Comparison of ENCODE assay signal across 20 cellular contexts in genomic region chr2:65103013-65103720, GRCh38. TPM values are rescaled to one million over a fixed set of nuclear protein-coding genes. Genes with fewer than 3 reads are reported as not detected.
A peak's percentile ranks its signal among the peaks of the same experiment; 100 is the strongest.
DNase-seq lines count a peak whose midpoint lies in the region; TF ChIP-seq lines count a peak whose summit lies in the region.
"Had no signal": no experiment of that assay in that cellular context is flagged by ENCODE, and none has a peak within 500 bp of the region (broad histone marks: within the 10 kb centered on the region; RNA-seq: fewer than 3 reads in every experiment).

No MANE protein-coding gene starts in this region.

- H3K27ac ChIP-seq in C4-2B (peak overlapping the region; percentile 48), SJSA1 (peak overlapping the region; percentile 67), osteoblast (ENCODE audit: low read depth, low read length) (peak overlapping the region; percentile 49)
- H3K27ac ChIP-seq: BLaER1, esophagus muscularis mucosa, neutrophil, sigmoid colon had no signal

- peaks cover 38% of the 10 kb centered on the region for H3K4me1 ChIP-seq in SJSA1 (replicated peaks)
- peaks cover 14% of the 10 kb centered on the region for H3K4me1 ChIP-seq in osteoblast (ENCODE audit: insufficient read depth, low read length)
- H3K4me1 ChIP-seq: BLaER1 had no signal

- H3K4me3 ChIP-seq in SJSA1 (no peak overlapping the region), osteoblast (ENCODE audit: insufficient read depth, low read length) (no peak overlapping the region), H7 (ENCODE audit: insufficient read depth, low read depth, low read length) (no peak overlapping the region)
- H3K4me3 ChIP-seq: BLaER1, esophagus muscularis mucosa, sigmoid colon had no signal

- H2AFZ ChIP-seq in osteoblast (ENCODE audit: low read length), result no peak overlapping the region

- H3K36me3 ChIP-seq in SJSA1, result peaks cover 54% of the 10 kb centered on the region
- peaks cover 65% of the 10 kb centered on the region for H3K36me3 ChIP-seq in osteoblast (ENCODE audit: insufficient read depth, low read length)
- peaks cover 2% of the 10 kb centered on the region for H3K36me3 ChIP-seq in H7 (replicated peaks; ENCODE audit: control insufficient read depth, insufficient read depth, low read length)

- H3K9me3 ChIP-seq in SJSA1 (replicated peaks) (no peaks in the 10 kb centered on the region), osteoblast (ENCODE audit: low read depth, low read length) (no peaks in the 10 kb centered on the region)
- H3K9me3 ChIP-seq: BLaER1, esophagus muscularis mucosa, neutrophil, sigmoid colon had no signal

- DNase-seq in M059J (ENCODE audit: low read depth) (peak; percentile 11), SJSA1 (ENCODE audit: low read depth in 1 of 2, low spot score in 2 of 2) (peak; percentile 93 to 95), osteoblast (ENCODE audit: insufficient read length, low spot score, missing footprints) (peak; percentile 87), H7 (no peak), midbrain (lab: John Stamatoyannopoulos, UW) (no peak), hepatic stellate cell (ENCODE audit: low spot score) (no peak), iPS-NIHi11 (ENCODE audit: low spot score) (no peak)
- DNase-seq: activated CD4-positive, alpha-beta T cell treated with anti-CD3 and anti-CD28 coated beads for 36 hours; activated CD8-positive, alpha-beta memory T cell treated with anti-CD3 and anti-CD28 coated beads, Interleukin-2, amount 50 U/mL, for 4 hours; activated naive CD4-positive, alpha-beta T cell treated with anti-CD3 and anti-CD28 coated beads for 36 hours; DMS 273 treated with DMSO at 0.1 percent for 48 hours; MM.1S; NCI-H2227 treated with DMSO at 0.1 percent for 48 hours; sigmoid colon; stimulated activated CD4-positive, alpha-beta T cell treated with anti-CD3 and anti-CD28 coated beads, Interleukin-2, amount 100 ng/mL, for 48 hours; T-helper 9 cell had no signal

- peaks cover 88% of the 10 kb centered on the region for H3K79me2 ChIP-seq in osteoblast (ENCODE audit: insufficient read depth, low read length)

- H3K27me3 ChIP-seq in SJSA1 (replicated peaks) (no peaks in the 10 kb centered on the region), osteoblast (ENCODE audit: insufficient read depth, low read length) (no peaks in the 10 kb centered on the region), H7 (ENCODE audit: control insufficient read depth, insufficient read depth, low read length) (no peaks in the 10 kb centered on the region)
- H3K27me3 ChIP-seq: BLaER1, esophagus muscularis mucosa, neutrophil, sigmoid colon had no signal

- H3K4me2 ChIP-seq in osteoblast (ENCODE audit: insufficient read depth, low read length), result peak overlapping the region; percentile 4
- H3K4me2 ChIP-seq: BLaER1 had no signal

- TF ChIP-seq CTCF in C4-2B (conservative IDR thresholded peaks at IDR 0.05) (no peak), osteoblast (IDR thresholded peaks at IDR 0.05; ENCODE audit: extremely low read depth, low read depth, low read length) (no peak)

- H4K20me1 ChIP-seq in osteoblast (ENCODE audit: insufficient read depth, low read length), result peaks cover 91% of the 10 kb centered on the region

RNA-seq across cellular contexts. Expression of gene RAB1A, which starts 26.7 kb away (rescaled TPM):
- 82.8 and 152 TPM in 2 replicates for total RNA-seq in M059J (2014; rRNA removed; shearing (Covaris generic))
- 127 TPM in 2 replicates for total RNA-seq in SJSA1 (2014; rRNA removed; shearing (Covaris generic))
- total RNA-seq in osteoblast, result 72.7 and 78.1 TPM in 2 replicates
- 73.7 and 76.9 TPM in 2 replicates for total RNA-seq in H7 (2014; rRNA removed; shearing (Covaris generic))

RNA-seq across cellular contexts. Expression of gene CEP68, which starts 47.0 kb away (rescaled TPM):
- total RNA-seq in M059J (2014; rRNA removed; shearing (Covaris generic)), result 1.2 and 3.3 TPM in 2 replicates
- 5.1 and 6.3 TPM in 2 replicates for total RNA-seq in SJSA1 (2014; rRNA removed; shearing (Covaris generic))
- 13.6 and 14.5 TPM in 2 replicates for total RNA-seq in osteoblast
- total RNA-seq in H7 (2014; rRNA removed; shearing (Covaris generic)), result 10.3 and 15.1 TPM in 2 replicates

Comparison
In these comparisons a context has a peak if more than half of its experiments do, and no peak if none do; other contexts are left out.
1. DNase-seq: peak in M059J (single experiment), SJSA1 (2 of 2) and osteoblast (single experiment); none in H7 (single experiment), midbrain (single experiment), hepatic stellate cell (single experiment) and iPS-NIHi11 (single experiment).
2. Peak in every context shown above with its lines, with median percentiles within 50 percentile points of each other: H3K27ac ChIP-seq.